In the genomic region with DNA sequence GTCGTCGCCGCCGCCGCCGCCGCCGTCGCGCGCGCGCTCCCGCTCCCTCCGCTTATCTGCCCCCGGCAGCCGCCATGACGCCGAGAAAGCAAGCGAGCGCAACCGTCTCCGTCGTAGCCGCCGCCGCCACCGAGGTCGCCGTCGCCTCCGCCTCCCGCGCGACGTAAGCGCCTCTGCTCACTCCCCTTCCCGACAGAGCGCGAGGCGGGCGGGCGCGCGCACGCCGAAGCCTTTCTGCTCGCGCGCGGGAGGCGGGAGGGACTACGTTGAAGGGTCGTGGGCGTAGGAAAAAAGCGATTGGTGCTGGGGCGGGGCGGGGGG, we compare ENCODE assay signal across 8 cellular contexts.
DNase-seq lines count a peak whose midpoint lies in the region; ATAC-seq lines count a peak whose summit lies in the region.

A gene (minus strand): TSS at position 206 of the 321 bp plus-strand sequence. CDS start 2,621 bp downstream, outside the sequence.

- DNase-seq in AG20443 (ENCODE audit: low spot score) (peak; percentile 97), NCI-H446 treated with DMSO at 0.1 percent for 48 hours (lab: John Stamatoyannopoulos, UW) (peak; percentile 93), cerebellar cortex (ENCODE audit: low spot score) (peak; percentile 95), kidney glomerular epithelial cell (lab: John Stamatoyannopoulos, UW) (peak; percentile 92)
- DNase-seq in stimulated activated CD4-positive, alpha-beta T cell treated with anti-CD3 and anti-CD28 coated beads, Interleukin-15, amount 100 ng/mL, for 48 hours (ENCODE audit: low read depth in 2 of 2), result peak; percentile 90 to 91

- peak; percentile 43 for ATAC-seq in GM19043 (IDR thresholded peaks at IDR 0.05; ENCODE audit: low read depth, unreplicated experiment)
- ATAC-seq in HG03342 (IDR thresholded peaks at IDR 0.05; ENCODE audit: unreplicated experiment), result peak; percentile 60
- peak; percentile 62 to 64 for ATAC-seq in activated CD4-positive, CD25-positive, alpha-beta regulatory T cell treated with anti-CD3 and anti-CD28 coated beads, Interleukin-2, amount 50 U/mL, for 24 hours

Comparison
In these comparisons a context has a peak if more than half of its experiments do, and no peak if none do; other contexts are left out.
1. Peak in every context shown above with its lines: DNase-seq and ATAC-seq.